In the genomic region with DNA sequence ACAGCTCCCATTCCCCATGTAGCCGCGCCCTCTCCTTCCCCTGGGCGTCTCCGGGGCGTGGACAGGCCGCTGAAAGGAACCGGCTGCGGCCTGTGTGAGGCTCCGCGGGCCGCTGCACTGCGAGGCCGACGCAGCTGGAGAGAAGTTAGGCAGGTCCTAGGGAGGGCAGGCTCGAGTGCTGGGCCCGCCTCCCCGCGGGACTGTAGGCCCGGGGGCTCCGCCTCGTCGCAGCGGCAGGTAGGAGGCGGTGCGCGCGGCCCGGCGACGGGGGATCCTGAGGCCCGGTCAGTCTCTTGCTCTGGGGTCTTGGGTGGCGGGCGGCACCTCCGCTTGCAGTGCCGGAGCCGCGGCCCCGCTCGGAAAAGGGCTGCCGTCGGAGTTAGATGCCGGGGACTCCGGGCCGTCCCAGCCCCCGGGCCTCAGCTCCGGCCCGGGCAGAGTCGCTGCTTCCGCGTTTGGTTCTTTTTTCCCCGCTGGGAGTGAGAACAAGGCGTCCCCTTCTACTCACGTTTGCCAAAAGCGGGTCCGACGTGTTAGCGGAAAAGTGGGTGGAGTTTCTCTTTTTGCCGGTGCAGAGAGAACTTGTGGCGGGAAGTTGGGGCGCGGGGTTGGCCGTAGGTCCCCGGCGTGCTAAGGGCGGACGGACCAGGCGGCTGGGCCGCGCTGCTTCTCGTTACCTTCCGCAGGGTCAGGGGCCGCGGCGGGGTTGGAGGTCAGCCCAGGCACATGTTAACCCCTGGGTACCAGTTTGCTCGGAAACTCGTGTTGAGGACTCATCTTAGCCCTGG, we compare ENCODE assay signal across 8 cellular contexts. TPM values are rescaled to one million over a fixed set of nuclear protein-coding genes. Genes with fewer than 3 reads are reported as not detected.
DNase-seq lines count a peak whose midpoint lies in the region; ATAC-seq and TF ChIP-seq lines count a peak whose summit lies in the region.

VRK2 (plus strand) TSS at position 222 of the 788 bp plus-strand sequence. CDS start 2,026 bp downstream, outside the sequence.

- peak within 1 kb of the TSS; percentile 87 for H3K4me3 Mint-ChIP-seq in activated CD4-positive, alpha-beta T cell treated with anti-CD3 and anti-CD28 coated beads for 36 hours

- CTCF ChIA-PET in AG04449 (lab: Yijun Ruan, JAX): no interaction called here
- CTCF ChIA-PET in activated CD4-positive, alpha-beta T cell treated with anti-CD3 and anti-CD28 coated beads for 36 hours (lab: Charles Lee): interaction anchor here (0.6 kb wide), 1 partner anchor 200 kb away, joined by 3 read pairs; no protein-coding TSS in a partner anchor

- H3K27ac Mint-ChIP-seq in activated CD4-positive, alpha-beta T cell treated with anti-CD3 and anti-CD28 coated beads for 36 hours: peak within 1 kb of the TSS; percentile 94

- DNase-seq in AG04449 (ENCODE audit: low read depth, low spot score) (no peak), NCI-H2227 treated with DMSO at 0.1 percent for 48 hours (lab: John Stamatoyannopoulos, UW) (peak; percentile 93), colonic mucosa (peak; percentile 93)
- peak; percentile 91 for DNase-seq in activated CD4-positive, alpha-beta T cell treated with anti-CD3 and anti-CD28 coated beads for 36 hours
- peak; percentile 84 for DNase-seq in stimulated activated CD4-positive, alpha-beta T cell treated with anti-CD3 and anti-CD28 coated beads, Interleukin-2, amount 100 ng/mL, for 24 hours

- TF ChIP-seq CTCF in AG04449 (IDR thresholded peaks at IDR 0.05; ENCODE audit: insufficient read depth, low read length, missing control alignments) (no peak), colonic mucosa (IDR thresholded peaks at IDR 0.05) (no peak)

- H3K27me3 ChIP-seq in colonic mucosa (no peaks in the 10 kb centered on the region), layer of hippocampus (ENCODE audit: control insufficient read depth, insufficient read depth, low read length) (no peaks in the 10 kb centered on the region)

- peaks cover 19% of the 10 kb centered on the region for H3K36me3 Mint-ChIP-seq in activated CD4-positive, alpha-beta T cell treated with anti-CD3 and anti-CD28 coated beads for 36 hours (ENCODE audit: low read depth)

- H3K9me3 Mint-ChIP-seq in activated CD4-positive, alpha-beta T cell treated with anti-CD3 and anti-CD28 coated beads for 36 hours (ENCODE audit: low read depth): no peaks in the 10 kb centered on the region

- no peaks in the 10 kb centered on the region for H3K27me3 Mint-ChIP-seq in activated CD4-positive, alpha-beta T cell treated with anti-CD3 and anti-CD28 coated beads for 36 hours

- ATAC-seq in GM18867 (IDR thresholded peaks at IDR 0.05; ENCODE audit: unreplicated experiment) (peak; percentile 89), HG03135 (IDR thresholded peaks at IDR 0.05; ENCODE audit: unreplicated experiment) (peak; percentile 90)
- peak; percentile 89 for ATAC-seq in activated CD4-positive, alpha-beta T cell treated with anti-CD3 and anti-CD28 coated beads for 36 hours

- peaks cover 44% of the 10 kb centered on the region for H3K4me1 Mint-ChIP-seq in activated CD4-positive, alpha-beta T cell treated with anti-CD3 and anti-CD28 coated beads for 36 hours

- H3K4me3 ChIP-seq in AG04449 (ENCODE audit: low read depth, low read length) (peak within 1 kb of the TSS; percentile 66), colonic mucosa (peak within 1 kb of the TSS; percentile 73)

- H3K27ac ChIP-seq in colonic mucosa (peak within 1 kb of the TSS; percentile 98), layer of hippocampus (ENCODE audit: low read depth, low read length) (peak within 1 kb of the TSS; percentile 75)

- H3K9ac ChIP-seq in colonic mucosa (ENCODE audit: low read depth in 2 of 2, low read length in 2 of 2): peak within 1 kb of the TSS; percentile 67 to 80

- POLR2A ChIA-PET in AG04449 (lab: Yijun Ruan, JAX): interaction anchor here (0.6 to 1.3 kb wide), 6 partner anchors 8 to 148 kb away, joined by 3 to 5 read pairs (median 4); no protein-coding TSS in a partner anchor
- POLR2A ChIA-PET in activated CD4-positive, alpha-beta T cell treated with anti-CD3 and anti-CD28 coated beads for 36 hours (lab: Charles Lee): interaction anchor here (0.9 kb wide), 1 partner anchor 15 kb away, joined by 4 read pairs; no protein-coding TSS in a partner anchor

- peaks cover 4% of the 10 kb centered on the region for H3K4me1 ChIP-seq in colonic mucosa

- intact Hi-C loops in activated CD4-positive, alpha-beta T cell treated with anti-CD3 and anti-CD28 coated beads for 36 hours (cut with DNase I, micrococcal nuclease): loop anchor here (1.0 to 5.0 kb wide), 3 partner anchors 101 to 196 kb away; partner anchors contain the start of gene FANCL (in 2 of the 2)
- intact Hi-C loops in colonic mucosa (cut with DNase I): loop anchor here (10.0 kb wide), 1 partner anchor 198 kb away; the partner anchor contains the start of gene FANCL

- H3K36me3 ChIP-seq in colonic mucosa: no peaks in the 10 kb centered on the region

- no peaks in the 10 kb centered on the region for H3K9me3 ChIP-seq in colonic mucosa

RNA-seq across cellular contexts. Expression of gene VRK2, which starts in this region (rescaled TPM):
- total RNA-seq in activated CD4-positive, alpha-beta T cell treated with anti-CD3 and anti-CD28 coated beads for 36 hours: 10 to 100 TPM; 22.1 to 28.4 TPM
- 10 to 100 TPM; 20.5 to 27.2 TPM for total RNA-seq in colonic mucosa
